8 cellular contexts compared by ENCODE assay signal in genomic region chr7:92691578-92691977, GRCh38.
DNase-seq lines count a peak whose midpoint lies in the region; ATAC-seq and TF ChIP-seq lines count a peak whose summit lies in the region.

No MANE protein-coding gene starts in this region.

- no peaks in the 10 kb centered on the region for H3K9me3 ChIP-seq in SK-N-MC (ENCODE audit: low read depth, low read length)

- CTCF ChIA-PET in activated naive CD4-positive, alpha-beta T cell treated with anti-CD3 and anti-CD28 coated beads, Interleukin-2, amount 10 ng/mL, durations not matched to agents 7 days and 5 days (lab: Charles Lee): interaction anchor here (0.5 to 2.3 kb wide), 4 partner anchors 71 to 141 kb away, joined by 3 to 14 read pairs (median 5); no protein-coding TSS in a partner anchor

- H3K4me3 ChIP-seq in SK-N-MC (no peak overlapping the region), epithelial cell of esophagus (ENCODE audit: low read length) (no peak overlapping the region)

- TF ChIP-seq CTCF in LNCAP (IDR thresholded peaks at IDR 0.05) (peak; percentile 64), epithelial cell of esophagus (IDR thresholded peaks at IDR 0.05; ENCODE audit: insufficient read depth, low read depth, low read length, missing control alignments) (peak; percentile 47), osteocyte (IDR thresholded peaks at IDR 0.05) (peak; percentile 74)

- no peak for DNase-seq in activated naive CD4-positive, alpha-beta T cell treated with anti-CD3 and anti-CD28 coated beads, Interleukin-2, amount 10 ng/mL, durations not matched to agents 7 days and 5 days
- no peak for DNase-seq in activated naive CD4-positive, alpha-beta T cell treated with Interleukin-2 at 50 U/mL for 16 hours
- peak; percentile 39 for DNase-seq in SK-N-MC (ENCODE audit: low read depth, low spot score)
- DNase-seq in epithelial cell of esophagus (ENCODE audit: low read depth): peak; percentile 70
- no peak for DNase-seq in osteocyte (ENCODE audit: extremely low spot score, unreplicated experiment)
- no peak for DNase-seq in activated effector memory CD4-positive, alpha-beta T cell treated with anti-CD3 and anti-CD28 coated beads, Interleukin-2, amount 50 U/mL, for 16 hours

- no peak overlapping the region for H3K9ac ChIP-seq in SK-N-MC (ENCODE audit: insufficient read length)

- H3K9me3 Mint-ChIP-seq in activated naive CD4-positive, alpha-beta T cell treated with anti-CD3 and anti-CD28 coated beads, Interleukin-2, amount 10 ng/mL, durations not matched to agents 7 days and 5 days: peaks cover 23% of the 10 kb centered on the region
- H3K9me3 Mint-ChIP-seq in osteocyte (ENCODE audit: unreplicated experiment): no peaks in the 10 kb centered on the region

- H3K4me1 Mint-ChIP-seq in activated naive CD4-positive, alpha-beta T cell treated with anti-CD3 and anti-CD28 coated beads, Interleukin-2, amount 10 ng/mL, durations not matched to agents 7 days and 5 days: peaks cover 76% of the 10 kb centered on the region
- peaks cover 26% of the 10 kb centered on the region for H3K4me1 Mint-ChIP-seq in osteocyte (ENCODE audit: unreplicated experiment)

- no peaks in the 10 kb centered on the region for H3K27me3 Mint-ChIP-seq in activated naive CD4-positive, alpha-beta T cell treated with anti-CD3 and anti-CD28 coated beads, Interleukin-2, amount 10 ng/mL, durations not matched to agents 7 days and 5 days
- no peaks in the 10 kb centered on the region for H3K27me3 Mint-ChIP-seq in osteocyte (ENCODE audit: unreplicated experiment)

- no peak overlapping the region for H3K27ac ChIP-seq in SK-N-MC

- peak overlapping the region; percentile 81 for H3K27ac Mint-ChIP-seq in activated naive CD4-positive, alpha-beta T cell treated with anti-CD3 and anti-CD28 coated beads, Interleukin-2, amount 10 ng/mL, durations not matched to agents 7 days and 5 days
- peak overlapping the region; percentile 74 for H3K27ac Mint-ChIP-seq in osteocyte (ENCODE audit: unreplicated experiment)

- ATAC-seq in GM21786 (IDR thresholded peaks at IDR 0.05; ENCODE audit: unreplicated experiment): peak; percentile 91

- peaks cover 65% of the 10 kb centered on the region for H3K36me3 Mint-ChIP-seq in activated naive CD4-positive, alpha-beta T cell treated with anti-CD3 and anti-CD28 coated beads, Interleukin-2, amount 10 ng/mL, durations not matched to agents 7 days and 5 days
- H3K36me3 Mint-ChIP-seq in osteocyte (ENCODE audit: unreplicated experiment): peaks cover 9% of the 10 kb centered on the region

- no peaks in the 10 kb centered on the region for H3K36me3 ChIP-seq in SK-N-MC (ENCODE audit: insufficient read depth, low read length)

- no peak overlapping the region for H3K4me3 Mint-ChIP-seq in activated naive CD4-positive, alpha-beta T cell treated with anti-CD3 and anti-CD28 coated beads, Interleukin-2, amount 10 ng/mL, durations not matched to agents 7 days and 5 days
- no peak overlapping the region for H3K4me3 Mint-ChIP-seq in osteocyte (ENCODE audit: unreplicated experiment)

Comparison
In these comparisons a context has a peak if more than half of its experiments do, and no peak if none do; other contexts are left out.
1. DNase-seq: peak in SK-N-MC (single experiment) and epithelial cell of esophagus (single experiment); none in activated naive CD4-positive, alpha-beta T cell treated with anti-CD3 and anti-CD28 coated beads, Interleukin-2, amount 10 ng/mL, durations not matched to agents 7 days and 5 days (single experiment), activated naive CD4-positive, alpha-beta T cell treated with Interleukin-2 at 50 U/mL for 16 hours (single experiment), osteocyte (single experiment) and activated effector memory CD4-positive, alpha-beta T cell treated with anti-CD3 and anti-CD28 coated beads, Interleukin-2, amount 50 U/mL, for 16 hours (single experiment).
2. Peak in every context shown above with its lines, with median percentiles within 50 percentile points of each other: CTCF ChIP-seq.